ENCODE assay signal across 12 cellular contexts in the genomic region with DNA sequence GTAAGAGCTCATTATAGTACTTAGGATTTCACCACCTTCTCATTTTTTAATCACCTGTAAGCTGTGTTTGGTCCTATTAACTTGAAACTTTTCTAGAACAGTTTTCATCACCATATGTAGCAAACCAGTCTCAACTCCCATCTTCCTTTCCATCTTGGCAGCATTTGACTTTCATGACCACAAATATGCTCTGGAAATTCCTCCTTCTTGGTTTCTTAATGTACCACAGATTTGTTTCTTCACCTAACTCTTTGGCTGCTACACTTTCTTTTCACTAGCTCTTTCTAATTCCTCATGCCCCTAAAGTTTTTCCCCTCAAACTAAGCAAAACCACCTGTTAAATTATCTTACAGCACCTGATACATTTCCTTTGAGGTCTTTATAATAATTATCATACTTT. TPM values are rescaled to one million over a fixed set of nuclear protein-coding genes. Genes with fewer than 3 reads are reported as not detected.
DNase-seq lines count a peak whose midpoint lies in the region; ATAC-seq and TF ChIP-seq lines count a peak whose summit lies in the region.
"Had no signal": no experiment of that assay in that cellular context is flagged by ENCODE, and none has a peak within 500 bp of the region (broad histone marks: within the 10 kb centered on the region; RNA-seq: fewer than 3 reads in every experiment).

No MANE protein-coding gene starts in this region.

- no peak overlapping the region for H3K4me3 Mint-ChIP-seq in WTC11

- H2AFZ ChIP-seq in hepatocyte = no peak overlapping the region

- no peak overlapping the region for H3K27ac Mint-ChIP-seq in WTC11

- CTCF ChIA-PET in AG04449 (lab: Yijun Ruan, JAX) = interaction anchor here (0.6 to 1.8 kb wide), 4 partner anchors 13 to 100 kb away, joined by 3 to 4 read pairs (median 4); partner anchors contain the start of gene NMB
- CTCF ChIA-PET in WTC11 (lab: Charles Lee) = interaction anchor here (1.2 kb wide), 1 partner anchor 100 kb away, joined by 4 read pairs; no protein-coding TSS in a partner anchor

- H4K20me1 ChIP-seq in hepatocyte (ENCODE audit: insufficient read depth, poor library complexity, severe bottlenecking) = no peaks in the 10 kb centered on the region

- H3K4me1 Mint-ChIP-seq in WTC11 = no peaks in the 10 kb centered on the region

- H3K4me1 ChIP-seq in hepatocyte (ENCODE audit: insufficient read depth) = peaks cover 8% of the 10 kb centered on the region
- H3K4me1 ChIP-seq: psoas muscle had no signal

- peaks cover 58% of the 10 kb centered on the region for H3K36me3 Mint-ChIP-seq in WTC11

- TF ChIP-seq CTCF in AG04449 (IDR thresholded peaks at IDR 0.05; ENCODE audit: insufficient read depth, low read length, missing control alignments) (no peak), hepatocyte (IDR thresholded peaks at IDR 0.05; ENCODE audit: poor library complexity) (no peak), WTC11 (IDR thresholded peaks at IDR 0.05) (no peak)

- H3K4me3 ChIP-seq in AG04449 (ENCODE audit: low read depth, low read length) = no peak overlapping the region
- no peak overlapping the region for H3K4me3 ChIP-seq in hepatocyte
- H3K4me3 ChIP-seq: psoas muscle had no signal

- 0 out of 2 replicates have a peak, but pooled peaks cover 3% of the 10 kb centered on the region for H3K9me3 Mint-ChIP-seq in WTC11

- peak overlapping the region; percentile 8 for H3K27ac ChIP-seq in hepatocyte
- H3K27ac ChIP-seq: epithelial cell of prostate, psoas muscle had no signal

- H3K27me3 ChIP-seq in hepatocyte = no peaks in the 10 kb centered on the region

- no peaks in the 10 kb centered on the region for H3K36me3 ChIP-seq in hepatocyte (replicated peaks; ENCODE audit: insufficient read depth, low read depth)

- DNase-seq in AG04449 (ENCODE audit: low read depth, low spot score) = peak; percentile 62
- peak; percentile 25 for DNase-seq in DMS79 (lab: John Stamatoyannopoulos, UW)
- DNase-seq in amniotic epithelial cell (ENCODE audit: low read depth) = peak; percentile 92
- DNase-seq in hepatocyte (ENCODE audit: low spot score) = no peak
- DNase-seq in NCI-H345 (lab: John Stamatoyannopoulos, UW) = no peak
- no peak for DNase-seq in AML-193 (lab: John Stamatoyannopoulos, UW)
- DNase-seq in WTC11 (ENCODE audit: low spot score) = no peak
- DNase-seq in NOMO-1 (lab: John Stamatoyannopoulos, UW; ENCODE audit: unreplicated experiment in 2 of 2) = no peak
- DNase-seq: Calu3, psoas muscle had no signal

- no peak for ATAC-seq in WTC11
- ATAC-seq: Panc1, psoas muscle had no signal

- no peak overlapping the region for H3K4me2 ChIP-seq in hepatocyte

- no peaks in the 10 kb centered on the region for H3K9me2 ChIP-seq in hepatocyte (replicated peaks; ENCODE audit: insufficient read depth)

- H3K9me3 ChIP-seq in hepatocyte (ENCODE audit: low read depth) = no peaks in the 10 kb centered on the region
- H3K9me3 ChIP-seq: psoas muscle had no signal

- H3K27me3 Mint-ChIP-seq in WTC11 (ENCODE audit: low read depth) = no peaks in the 10 kb centered on the region; the same call in 1 of the 2 replicates

- POLR2A ChIA-PET in AG04449 (lab: Yijun Ruan, JAX) = no interaction called here
- POLR2A ChIA-PET in WTC11 (lab: Charles Lee) = no interaction called here

- peaks cover 4% of the 10 kb centered on the region for H3K79me2 ChIP-seq in hepatocyte

TF ChIP-seq in WTC11, 78 proteins besides CTCF, POLR2A, EP300 and RAD21:
- TF ChIP-seq, protein P1, sequence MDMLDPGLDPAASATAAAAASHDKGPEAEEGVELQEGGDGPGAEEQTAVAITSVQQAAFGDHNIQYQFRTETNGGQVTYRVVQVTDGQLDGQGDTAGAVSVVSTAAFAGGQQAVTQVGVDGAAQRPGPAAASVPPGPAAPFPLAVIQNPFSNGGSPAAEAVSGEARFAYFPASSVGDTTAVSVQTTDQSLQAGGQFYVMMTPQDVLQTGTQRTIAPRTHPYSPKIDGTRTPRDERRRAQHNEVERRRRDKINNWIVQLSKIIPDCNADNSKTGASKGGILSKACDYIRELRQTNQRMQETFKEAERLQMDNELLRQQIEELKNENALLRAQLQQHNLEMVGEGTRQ (CRISPR knock-in tag; IDR thresholded peaks at IDR 0.05) = no peak
- TF ChIP-seq GRHL2 (CRISPR knock-in tag; IDR thresholded peaks at IDR 0.05; ENCODE audit: insufficient replicate concordance, severe bottlenecking) = no peak
- no peak for TF ChIP-seq STAT6 (CRISPR knock-in tag; conservative IDR thresholded peaks at IDR 0.05; ENCODE audit: low read depth)
- TF ChIP-seq KAT7 (CRISPR knock-in tag; IDR thresholded peaks at IDR 0.05; ENCODE audit: borderline replicate concordance) = no peak
- no peak for TF ChIP-seq ZBTB21 (CRISPR knock-in tag; IDR thresholded peaks at IDR 0.05; ENCODE audit: borderline replicate concordance)
- TF ChIP-seq HMGA2 (CRISPR knock-in tag; IDR thresholded peaks at IDR 0.05) = no peak

RNA-seq across cellular contexts. Expression of gene NMB, which starts 13.2 kb away (rescaled TPM):
- total RNA-seq in hepatocyte (3.8 and 12.8 TPM in 2 replicates), WTC11 (2021) (14.9 to 16.2 TPM (median 15.3 TPM) in 3 replicates)
- polyA plus RNA-seq in hepatocyte = 15.4 and 15.5 TPM in 2 replicates

RNA-seq across cellular contexts. Expression of gene WDR73, which starts 17.1 kb away (rescaled TPM):
- total RNA-seq in hepatocyte (19.9 and 30.3 TPM in 2 replicates), WTC11 (2021) (21.2 to 22.6 TPM (median 21.4 TPM) in 3 replicates)
- 28.3 and 31.4 TPM in 2 replicates for polyA plus RNA-seq in hepatocyte

RNA-seq across cellular contexts. Expression of gene SEC11A, which starts 44.7 kb away (rescaled TPM):
- total RNA-seq in hepatocyte (271 and 295 TPM in 2 replicates), WTC11 (2021) (214 to 228 TPM (median 217 TPM) in 3 replicates)
- 198 and 218 TPM in 2 replicates for polyA plus RNA-seq in hepatocyte

Comparison
In these comparisons a context has a peak if more than half of its experiments do, and no peak if none do; other contexts are left out.
1. DNase-seq: peak in AG04449 (single experiment), DMS79 (single experiment) and amniotic epithelial cell (single experiment); none in hepatocyte (single experiment), NCI-H345 (single experiment), AML-193 (0 of 2), WTC11 (single experiment) and NOMO-1 (0 of 2).